Comparison of ENCODE assay signal across 8 cellular contexts in genomic region chr19:3984908-3985642, GRCh38. TPM values are rescaled to one million over a fixed set of nuclear protein-coding genes. Genes with fewer than 3 reads are reported as not detected.
DNase-seq lines count a peak whose midpoint lies in the region; ATAC-seq and TF ChIP-seq lines count a peak whose summit lies in the region.

TSS of gene EEF2 (minus strand) at chr19:3985463. CDS start at chr19:3985380, 83 bp downstream.

- H3K9me3 Mint-ChIP-seq in CD4-positive, CD25-positive, alpha-beta regulatory T cell: peaks cover 0 to 2% (median 0%) of the 10 kb centered on the region in 7 donors
- no peaks in the 10 kb centered on the region for H3K9me3 Mint-ChIP-seq in activated T-helper 2 cell treated with anti-CD3 and anti-CD28 coated beads, Interferon-gamma antibody, Interleukin-2, Interleukin-4, amounts not matched to agents 10 μg/mL and 5 μg/mL and 100 μg/mL, durations not matched to agents 14 hours and 24 hours and 36 hours
- H3K9me3 Mint-ChIP-seq in naive thymus-derived CD8-positive, alpha-beta T cell: no peaks in the 10 kb centered on the region
- H3K9me3 Mint-ChIP-seq in stimulated activated naive B cell treated with anti-CD40 and anti-IgM and Interleukin-4, amounts not matched to agents 10 μg/mL and 1 μg/mL and 100 μg/mL, for 72 hours: no peaks in the 10 kb centered on the region

- H3K4me1 Mint-ChIP-seq in CD4-positive, CD25-positive, alpha-beta regulatory T cell: peaks cover 17 to 58% (median 35%) of the 10 kb centered on the region in 4 donors
- H3K4me1 Mint-ChIP-seq in activated T-helper 2 cell treated with anti-CD3 and anti-CD28 coated beads, Interferon-gamma antibody, Interleukin-2, Interleukin-4, amounts not matched to agents 10 μg/mL and 5 μg/mL and 100 μg/mL, durations not matched to agents 14 hours and 24 hours and 36 hours (ENCODE audit: low read depth): peaks cover 33% of the 10 kb centered on the region
- peaks cover 14 to 67% (median 49%) of the 10 kb centered on the region in 4 donors for H3K4me1 Mint-ChIP-seq in naive thymus-derived CD8-positive, alpha-beta T cell
- peaks cover 32 to 62% of the 10 kb centered on the region in 2 donors for H3K4me1 Mint-ChIP-seq in stimulated activated naive B cell treated with anti-CD40 and anti-IgM and Interleukin-4, amounts not matched to agents 10 μg/mL and 1 μg/mL and 100 μg/mL, for 72 hours

- H3K4me3 Mint-ChIP-seq in CD4-positive, CD25-positive, alpha-beta regulatory T cell: peak within 1 kb of the TSS; percentile 97 to 98 (median 98)
- peak within 1 kb of the TSS; percentile 95 for H3K4me3 Mint-ChIP-seq in activated T-helper 2 cell treated with anti-CD3 and anti-CD28 coated beads, Interferon-gamma antibody, Interleukin-2, Interleukin-4, amounts not matched to agents 10 μg/mL and 5 μg/mL and 100 μg/mL, durations not matched to agents 14 hours and 24 hours and 36 hours (ENCODE audit: low read depth)
- H3K4me3 Mint-ChIP-seq in naive thymus-derived CD8-positive, alpha-beta T cell: peak within 1 kb of the TSS; percentile 92 to 99 (median 97)
- H3K4me3 Mint-ChIP-seq in stimulated activated naive B cell treated with anti-CD40 and anti-IgM and Interleukin-4, amounts not matched to agents 10 μg/mL and 1 μg/mL and 100 μg/mL, for 72 hours: peak within 1 kb of the TSS; percentile 93 to 95

- POLR2A ChIA-PET in RWPE1 (lab: Yijun Ruan, JAX; ENCODE audit: low non-redundant PET): interaction anchor here (0.5 to 2.1 kb wide), 5 partner anchors 15 to 787 kb away, joined by 3 to 15 read pairs (median 3); partner anchors contain the start of gene DAPK3
- POLR2A ChIA-PET in naive thymus-derived CD8-positive, alpha-beta T cell (lab: Charles Lee): interaction anchor here (0.6 to 2.9 kb wide), 26 partner anchors 9 to 710 kb away, joined by 3 to 46 read pairs (median 6); partner anchors contain the start of genes CHAF1A, DAPK3, MRPL54 and PIAS4

- H3K27me3 ChIP-seq in CD4-positive, CD25-positive, alpha-beta regulatory T cell (ENCODE audit: control insufficient read depth, insufficient read depth, low read length): no peaks in the 10 kb centered on the region

- H3K36me3 Mint-ChIP-seq in CD4-positive, CD25-positive, alpha-beta regulatory T cell: peaks cover 22% of the 10 kb centered on the region
- H3K36me3 Mint-ChIP-seq in activated T-helper 2 cell treated with anti-CD3 and anti-CD28 coated beads, Interferon-gamma antibody, Interleukin-2, Interleukin-4, amounts not matched to agents 10 μg/mL and 5 μg/mL and 100 μg/mL, durations not matched to agents 14 hours and 24 hours and 36 hours (ENCODE audit: low read depth): peaks cover 53% of the 10 kb centered on the region
- H3K36me3 Mint-ChIP-seq in naive thymus-derived CD8-positive, alpha-beta T cell: peaks cover 0 to 49% (median 13%) of the 10 kb centered on the region in 3 donors
- H3K36me3 Mint-ChIP-seq in stimulated activated naive B cell treated with anti-CD40 and anti-IgM and Interleukin-4, amounts not matched to agents 10 μg/mL and 1 μg/mL and 100 μg/mL, for 72 hours: peaks cover 37 to 43% of the 10 kb centered on the region in 2 donors

- peaks cover 41% of the 10 kb centered on the region for H3K36me3 ChIP-seq in CD4-positive, CD25-positive, alpha-beta regulatory T cell (ENCODE audit: control insufficient read depth, insufficient read depth, low read length)

- CTCF ChIA-PET in RWPE1 (lab: Yijun Ruan, JAX): interaction anchor here (0.6 to 0.7 kb wide), 2 partner anchors 133 to 155 kb away, joined by 3 read pairs; no protein-coding TSS in a partner anchor

- ATAC-seq in CD4-positive, CD25-positive, alpha-beta regulatory T cell (ENCODE audit: low read depth in 2 of 2): peak; percentile 55 to 56
- peak; percentile 38 for ATAC-seq in GM21367 (IDR thresholded peaks at IDR 0.05; ENCODE audit: unreplicated experiment)
- peak; percentile 57 to 64 for ATAC-seq in naive thymus-derived CD8-positive, alpha-beta T cell
- ATAC-seq in stimulated activated naive B cell treated with anti-CD40 and anti-IgM and Interleukin-4, amounts not matched to agents 10 μg/mL and 1 μg/mL and 100 μg/mL, for 72 hours (replicated peaks): peak; percentile 38 to 48

- intact Hi-C loops in activated T-helper 2 cell treated with anti-CD3 and anti-CD28 coated beads, Interferon-gamma antibody, Interleukin-2, Interleukin-4, amounts not matched to agents 10 μg/mL and 5 μg/mL and 100 μg/mL, durations not matched to agents 14 hours and 24 hours and 36 hours (cut with micrococcal nuclease): loop anchor here (1.0 to 10.0 kb wide), 3 partner anchors 22 to 220 kb away; partner anchors contain the start of genes ANKRD24, APBA3, MRPL54 and PIAS4

- H3K4me3 ChIP-seq in CD4-positive, CD25-positive, alpha-beta regulatory T cell (ENCODE audit: low read depth, low read length): peak within 1 kb of the TSS; percentile 98
- H3K4me3 ChIP-seq in LNCaP clone FGC (ENCODE audit: low read depth, low read length): peak within 1 kb of the TSS; percentile 82
- H3K4me3 ChIP-seq in fibroblast of mammary gland (ENCODE audit: control insufficient read depth, low read depth, low read length): peak within 1 kb of the TSS; percentile 91

- H3K27me3 Mint-ChIP-seq in CD4-positive, CD25-positive, alpha-beta regulatory T cell: peaks cover 13% of the 10 kb centered on the region
- no peaks in the 10 kb centered on the region for H3K27me3 Mint-ChIP-seq in activated T-helper 2 cell treated with anti-CD3 and anti-CD28 coated beads, Interferon-gamma antibody, Interleukin-2, Interleukin-4, amounts not matched to agents 10 μg/mL and 5 μg/mL and 100 μg/mL, durations not matched to agents 14 hours and 24 hours and 36 hours (ENCODE audit: low read depth)
- H3K27me3 Mint-ChIP-seq in naive thymus-derived CD8-positive, alpha-beta T cell: no peaks in the 10 kb centered on the region
- H3K27me3 Mint-ChIP-seq in stimulated activated naive B cell treated with anti-CD40 and anti-IgM and Interleukin-4, amounts not matched to agents 10 μg/mL and 1 μg/mL and 100 μg/mL, for 72 hours: no peaks in the 10 kb centered on the region

- peaks cover 58% of the 10 kb centered on the region for H3K4me1 ChIP-seq in CD4-positive, CD25-positive, alpha-beta regulatory T cell (ENCODE audit: control insufficient read depth, insufficient read depth, low read length, poor library complexity, severe bottlenecking)

- peak within 1 kb of the TSS; percentile 95 to 98 (median 97) for H3K27ac Mint-ChIP-seq in CD4-positive, CD25-positive, alpha-beta regulatory T cell
- peak within 1 kb of the TSS; percentile 90 for H3K27ac Mint-ChIP-seq in activated T-helper 2 cell treated with anti-CD3 and anti-CD28 coated beads, Interferon-gamma antibody, Interleukin-2, Interleukin-4, amounts not matched to agents 10 μg/mL and 5 μg/mL and 100 μg/mL, durations not matched to agents 14 hours and 24 hours and 36 hours
- peak within 1 kb of the TSS; percentile 92 to 98 (median 97) for H3K27ac Mint-ChIP-seq in naive thymus-derived CD8-positive, alpha-beta T cell
- H3K27ac Mint-ChIP-seq in stimulated activated naive B cell treated with anti-CD40 and anti-IgM and Interleukin-4, amounts not matched to agents 10 μg/mL and 1 μg/mL and 100 μg/mL, for 72 hours: peak within 1 kb of the TSS; percentile 99

- peak; percentile 83 to 95 (median 92) for DNase-seq in CD4-positive, CD25-positive, alpha-beta regulatory T cell
- DNase-seq in LNCaP clone FGC (ENCODE audit: low read depth): no peak
- peak; percentile 97 for DNase-seq in RWPE1 (ENCODE audit: low spot score)
- DNase-seq in activated T-helper 2 cell treated with anti-CD3 and anti-CD28 coated beads, Interferon-gamma antibody, Interleukin-2, Interleukin-4, amounts not matched to agents 10 μg/mL and 5 μg/mL and 100 μg/mL, durations not matched to agents 14 hours and 24 hours and 36 hours (ENCODE audit: low spot score): peak; percentile 87
- DNase-seq in fibroblast of mammary gland (ENCODE audit: low read depth): peak; percentile 85
- peak; percentile 84 to 97 (median 92) for DNase-seq in naive thymus-derived CD8-positive, alpha-beta T cell
- peak; percentile 84 for DNase-seq in stimulated activated naive B cell treated with anti-CD40 and anti-IgM and Interleukin-4, amounts not matched to agents 10 μg/mL and 1 μg/mL and 100 μg/mL, for 72 hours

- no peaks in the 10 kb centered on the region for H3K9me3 ChIP-seq in CD4-positive, CD25-positive, alpha-beta regulatory T cell (ENCODE audit: control insufficient read depth in 2 of 2, low read length in 2 of 2)

- TF ChIP-seq CTCF in LNCaP clone FGC (IDR thresholded peaks at IDR 0.05; ENCODE audit: control insufficient read depth, extremely low read depth, insufficient read depth) (no peak), RWPE1 (conservative IDR thresholded peaks at IDR 0.05; ENCODE audit: low read depth) (no peak), fibroblast of mammary gland (conservative IDR thresholded peaks at IDR 0.05; ENCODE audit: control insufficient read depth, insufficient read depth, low read depth, low read length) (no peak)

- peak within 1 kb of the TSS; percentile 90 for H3K27ac ChIP-seq in CD4-positive, CD25-positive, alpha-beta regulatory T cell (ENCODE audit: insufficient read depth, low read length, poor library complexity, severe bottlenecking)
- H3K27ac ChIP-seq in RWPE1: peak within 1 kb of the TSS; percentile 88

RNA-seq across cellular contexts. Expression of gene EEF2, which starts in this region (rescaled TPM):
- total RNA-seq in CD4-positive, CD25-positive, alpha-beta regulatory T cell: 2,369 TPM
- polyA plus RNA-seq in CD4-positive, CD25-positive, alpha-beta regulatory T cell: 100 to 1,000 TPM; 564 to 602 (median 587) TPM
- 2,377 and 2,451 TPM in 2 replicates for total RNA-seq in activated T-helper 2 cell treated with anti-CD3 and anti-CD28 coated beads, Interferon-gamma antibody, Interleukin-2, Interleukin-4, amounts not matched to agents 10 μg/mL and 5 μg/mL and 100 μg/mL, durations not matched to agents 14 hours and 24 hours and 36 hours
- 1,000 to 10,000 TPM; 2,204 to 2,252 TPM for total RNA-seq in naive thymus-derived CD8-positive, alpha-beta T cell
- polyA plus RNA-seq in naive thymus-derived CD8-positive, alpha-beta T cell: 100 to 1,000 TPM; 546 to 682 (median 600) TPM
